9 cellular contexts compared by ENCODE assay signal in the genomic region with DNA sequence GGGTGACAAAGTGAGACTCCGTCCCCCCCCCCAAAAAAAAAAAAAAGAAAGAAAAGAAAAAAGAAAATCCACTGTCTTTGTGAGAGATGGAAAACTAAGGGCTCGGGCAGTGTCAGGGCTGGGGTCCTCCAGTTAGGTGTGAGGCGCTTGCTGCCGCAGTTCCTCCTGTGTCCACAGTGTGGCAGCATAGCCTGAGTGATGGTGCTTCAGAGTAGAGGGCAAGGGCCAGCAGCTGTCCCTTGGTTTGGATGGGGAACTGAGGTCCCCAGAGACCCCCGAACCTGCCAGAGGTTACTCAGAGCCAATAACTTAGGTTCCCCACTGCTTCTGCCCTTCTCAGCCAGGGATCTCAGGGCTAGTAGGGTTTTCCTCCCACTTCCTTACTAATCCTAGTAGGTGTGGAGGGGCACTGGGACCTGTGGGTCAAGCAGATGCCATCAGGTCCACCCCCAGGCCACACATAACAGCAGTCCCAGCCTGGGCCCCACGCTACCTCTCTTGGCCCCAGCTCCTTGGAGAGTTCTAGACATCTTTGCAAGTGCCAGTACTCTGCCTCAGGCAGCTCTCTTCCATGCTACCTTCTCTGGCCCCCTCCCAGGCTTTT. TPM values are rescaled to one million over a fixed set of nuclear protein-coding genes. Genes with fewer than 3 reads are reported as not detected.
DNase-seq lines count a peak whose midpoint lies in the region; ATAC-seq and TF ChIP-seq lines count a peak whose summit lies in the region.
"Had no signal": no experiment of that assay in that cellular context is flagged by ENCODE, and none has a peak within 500 bp of the region (broad histone marks: within the 10 kb centered on the region; RNA-seq: fewer than 3 reads in every experiment).

No MANE protein-coding gene starts in this region.

- no peaks in the 10 kb centered on the region for H3K79me2 ChIP-seq in PC-9 (ENCODE audit: low read depth)
- H3K79me2 ChIP-seq in neural progenitor cell (ENCODE audit: low read depth), result no peaks in the 10 kb centered on the region

- H3K27ac ChIP-seq in PC-9, result no peak overlapping the region
- no peak overlapping the region for H3K27ac ChIP-seq in neural progenitor cell
- H3K27ac ChIP-seq in substantia nigra (ENCODE audit: low read depth, low read length, poor library complexity, severe bottlenecking), result no peak overlapping the region

- BruUV-seq in PC-9 (replicated peaks; lab: Mats Ljungman, UMichigan), result no TSS peak

- no peaks in the 10 kb centered on the region for H3K36me3 Mint-ChIP-seq in neural progenitor cell
- H3K36me3 Mint-ChIP-seq: IgD-negative memory B cell had no signal

- peaks cover 17% of the 10 kb centered on the region for H3K4me1 Mint-ChIP-seq in neural progenitor cell

- H3K36me3 ChIP-seq in PC-9 (ENCODE audit: low read depth), result no peaks in the 10 kb centered on the region
- H3K36me3 ChIP-seq in neural progenitor cell, result no peaks in the 10 kb centered on the region

- DNase-seq in CD1c-positive myeloid dendritic cell (ENCODE audit: extremely low spot score) (peak; percentile 72), HFF-Myc (ENCODE audit: extremely low read depth, low read depth) (no peak), PC-9 (peak in 1 of 2 experiments; percentile 83), fibroblast of peridontal ligament (ENCODE audit: extremely low read depth) (peak; percentile 55), neural progenitor cell (ENCODE audit: low spot score) (peak; percentile 84), substantia nigra (lab: John Stamatoyannopoulos, UW) (peak in 40 of 49 donors; percentile 20 to 84 (median 66))
- DNase-seq in activated T-cell treated with anti-CD3 and anti-CD28 coated beads, Interleukin-2, amount 50 U/mL, for 48 hours, result peak; percentile 87

- intact Hi-C loops in PC-9 (cut with micrococcal nuclease; ENCODE audit: unreplicated experiment), result loop anchor here (1.0 kb wide), 1 partner anchor 76 kb away; no protein-coding TSS in a partner anchor

- H3K9me2 ChIP-seq in PC-9 (ENCODE audit: insufficient read depth), result no peaks in the 10 kb centered on the region

- H3K9me3 ChIP-seq in PC-9 (ENCODE audit: insufficient read depth, low read depth) (no peaks in the 10 kb centered on the region), neural progenitor cell (ENCODE audit: low read depth) (no peaks in the 10 kb centered on the region)

- H3K9ac ChIP-seq in neural progenitor cell, result no peak overlapping the region

- POLR2A ChIA-PET in PC-9 (lab: Charles Lee; ENCODE audit: unreplicated experiment), result no interaction called here

- no peaks in the 10 kb centered on the region for H4K20me1 ChIP-seq in PC-9 (ENCODE audit: insufficient read depth)
- no peaks in the 10 kb centered on the region for H4K20me1 ChIP-seq in neural progenitor cell (ENCODE audit: low read depth)

- TF ChIP-seq CTCF in HFF-Myc (IDR thresholded peaks at IDR 0.05; ENCODE audit: low read depth, low read length, missing control alignments) (peak; percentile 95), PC-9 (conservative IDR thresholded peaks at IDR 0.05) (peak; percentile 98), neural progenitor cell (IDR thresholded peaks at IDR 0.05) (peak; percentile 88)

- no peak overlapping the region for H3K4me3 ChIP-seq in HFF-Myc (replicated peaks; ENCODE audit: low read depth, low read length)
- H3K4me3 ChIP-seq in PC-9, result no peak overlapping the region
- no peak overlapping the region for H3K4me3 ChIP-seq in neural progenitor cell

- no peaks in the 10 kb centered on the region for H3K9me3 Mint-ChIP-seq in neural progenitor cell
- H3K9me3 Mint-ChIP-seq: IgD-negative memory B cell had no signal

- CTCF ChIA-PET in PC-9 (lab: Charles Lee), result interaction anchor here (2.1 kb wide), 1 partner anchor 18 kb away, joined by 6 read pairs; no protein-coding TSS in a partner anchor

- H3K4me2 ChIP-seq in PC-9 (no peak overlapping the region), neural progenitor cell (no peak overlapping the region)

- H3K4me3 Mint-ChIP-seq in neural progenitor cell, result no peak overlapping the region
- H3K4me3 Mint-ChIP-seq: IgD-negative memory B cell had no signal

- H3K27me3 ChIP-seq in PC-9 (ENCODE audit: insufficient read depth, low read depth) (no peaks in the 10 kb centered on the region), neural progenitor cell (no peaks in the 10 kb centered on the region)

- peaks cover 19% of the 10 kb centered on the region for H3F3A ChIP-seq in PC-9 (ENCODE audit: insufficient read depth, low read depth)
- H3F3A ChIP-seq in neural progenitor cell (ENCODE audit: low read depth), result peaks cover 11% of the 10 kb centered on the region

- no peak for ATAC-seq in GM21526 (IDR thresholded peaks at IDR 0.05; ENCODE audit: low FRiP score, unreplicated experiment)

- H3K4me1 ChIP-seq in PC-9 (replicated peaks; ENCODE audit: insufficient read depth) (peaks cover 22% of the 10 kb centered on the region), neural progenitor cell (peaks cover 18% of the 10 kb centered on the region)

- H2AFZ ChIP-seq in PC-9 (no peak overlapping the region), neural progenitor cell (replicated peaks) (no peak overlapping the region)

- peak overlapping the region; percentile 87 for H3K27ac Mint-ChIP-seq in neural progenitor cell

- peaks cover 10% of the 10 kb centered on the region for H3K27me3 Mint-ChIP-seq in neural progenitor cell (ENCODE audit: insufficient read depth, low read depth)
- H3K27me3 Mint-ChIP-seq: IgD-negative memory B cell had no signal

RNA-seq across cellular contexts. Expression of gene LLGL1, which starts 7.9 kb away (rescaled TPM):
- total RNA-seq in PC-9 (2021) (44.9 and 57.6 TPM in 2 replicates), neural progenitor cell (ENCODE audit: low replicate concordance) (70.5 and 190 TPM in 2 replicates)

RNA-seq across cellular contexts. Expression of gene ALKBH5, which starts 33.9 kb away (rescaled TPM):
- total RNA-seq in PC-9 (2021), result 101 and 117 TPM in 2 replicates
- total RNA-seq in neural progenitor cell (ENCODE audit: low replicate concordance), result 78.8 and 98.2 TPM in 2 replicates

RNA-seq across cellular contexts. Expression of gene FLII, which starts 41.0 kb away (rescaled TPM):
- 430 and 434 TPM in 2 replicates for total RNA-seq in PC-9 (2021)
- total RNA-seq in neural progenitor cell (ENCODE audit: low replicate concordance), result 117 and 193 TPM in 2 replicates

RNA-seq across cellular contexts. Expression of gene MIEF2, which starts 42.9 kb away (rescaled TPM):
- total RNA-seq in PC-9 (2021), result 29.6 and 33.0 TPM in 2 replicates
- 8.1 and 23.2 TPM in 2 replicates for total RNA-seq in neural progenitor cell (ENCODE audit: low replicate concordance)
